Comparison of ENCODE assay signal across 8 cellular contexts in genomic region chr4:110196206-110196870, GRCh38. TPM values are rescaled to one million over a fixed set of nuclear protein-coding genes. Genes with fewer than 3 reads are reported as not detected.
DNase-seq lines count a peak whose midpoint lies in the region; TF ChIP-seq lines count a peak whose summit lies in the region.

No MANE protein-coding gene starts in this region.

- H3K27ac Mint-ChIP-seq in HFFc6 = peak overlapping the region; percentile 74

- H3K9me3 Mint-ChIP-seq in HFFc6 = no peaks in the 10 kb centered on the region

- H3K4me3 Mint-ChIP-seq in HFFc6 = peak overlapping the region; percentile 93

- no peak for TF ChIP-seq CTCF in HFFc6 (IDR thresholded peaks at IDR 0.05)

- peaks cover 2% of the 10 kb centered on the region for H3K27me3 Mint-ChIP-seq in HFFc6 (ENCODE audit: insufficient read depth)

- no peaks in the 10 kb centered on the region for H3K36me3 Mint-ChIP-seq in HFFc6 (ENCODE audit: low read depth)

- peaks cover 26% of the 10 kb centered on the region for H3K4me1 Mint-ChIP-seq in HFFc6 (ENCODE audit: low read depth)

- DNase-seq in DMS 273 (lab: John Stamatoyannopoulos, UW; ENCODE audit: unreplicated experiment) = peak; percentile 77
- no peak for DNase-seq in DMS 273 treated with DMSO at 0.1 percent for 48 hours (lab: John Stamatoyannopoulos, UW)
- DNase-seq in HFFc6 = no peak
- DNase-seq in NCI-H146 (lab: John Stamatoyannopoulos, UW) = peak; percentile 76
- DNase-seq in activated CD4-positive, alpha-beta T cell treated with anti-CD3 and anti-CD28 coated beads, Interleukin-2, amount 50 U/mL, for 24 hours (ENCODE audit: low read depth in 1 of 2, low spot score in 1 of 2) = peak; percentile 16 to 21
- peak; percentile 18 for DNase-seq in effector CD4-positive, alpha-beta T cell
- DNase-seq in lung microvascular endothelial cell (ENCODE audit: low read depth in 2 of 2) = peak; percentile 48 to 57
- DNase-seq in stimulated activated CD8-positive, alpha-beta memory T cell treated with anti-CD3 and anti-CD28 coated beads, Interleukin-2, amount 100 ng/mL, for 48 hours (ENCODE audit: low read depth in 2 of 2) = peak; percentile 26 to 44

RNA-seq across cellular contexts. Expression of gene ELOVL6, which starts 2.1 kb away (rescaled TPM):
- total RNA-seq in HFFc6 (2021; fragmentation: NEBNext Ultra II Directional; extraction: Animal tissue kit (Norgen Biotek cat#: 25700)) = 10 to 100 TPM; 21.0 to 26.2 (median 22.5) TPM
- 0.99 and 2.2 TPM in 2 replicates for total RNA-seq in lung microvascular endothelial cell

Comparison
In these comparisons a context has a peak if more than half of its experiments do, and no peak if none do; other contexts are left out.
1. DNase-seq: peak in DMS 273 (single experiment), NCI-H146 (single experiment), activated CD4-positive, alpha-beta T cell treated with anti-CD3 and anti-CD28 coated beads, Interleukin-2, amount 50 U/mL, for 24 hours (2 of 2), effector CD4-positive, alpha-beta T cell (single experiment), lung microvascular endothelial cell (2 of 2) and stimulated activated CD8-positive, alpha-beta memory T cell treated with anti-CD3 and anti-CD28 coated beads, Interleukin-2, amount 100 ng/mL, for 48 hours (2 of 2); none in DMS 273 treated with DMSO at 0.1 percent for 48 hours (single experiment) and HFFc6 (single experiment).